Comparison of ENCODE assay signal across 36 cellular contexts in genomic region chr1:34606504-34606903, GRCh38.
"Had no signal": no experiment of that assay in that cellular context is flagged by ENCODE, and none has a peak within 500 bp of the region (broad histone marks: within the 10 kb centered on the region; RNA-seq: fewer than 3 reads in every experiment).

No MANE protein-coding gene starts in this region.

- DNase-seq: Karpas-422, Kasumi-1, MG63, MM.1S, MV-4-11, NCI-H1048, NCI-H1092, NCI-H1092 treated with DMSO at 0.1 percent for 48 hours, NCI-H1105, NCI-H1105 treated with DMSO at 0.1 percent for 48 hours, NCI-H1417, NCI-H1417 treated with DMSO at 0.1 percent for 48 hours, NCI-H1436, NCI-H1436 treated with DMSO at 0.1 percent for 48 hours, NCI-H146, NCI-H1694, NCI-H1694 treated with DMSO at 0.1 percent for 48 hours, NCI-H187, NCI-H187 treated with DMSO at 0.1 percent for 48 hours, NCI-H1930, NCI-H2029, NCI-H2029 treated with DMSO at 0.1 percent for 48 hours, NCI-H2081, NCI-H2081 treated with DMSO at 0.1 percent for 48 hours, NCI-H2107, NCI-H2171, NCI-H2171 treated with DMSO at 0.1 percent for 48 hours, NCI-H2227 treated with DMSO at 0.1 percent for 48 hours, NCI-H226, NCI-H345, NCI-H446, NCI-H446 treated with DMSO at 0.1 percent for 48 hours, NCI-H510A, NCI-H510A treated with DMSO at 0.1 percent for 48 hours, NCI-H524, NCI-H524 treated with DMSO at 0.1 percent for 48 hours had no signal

- H3K36me3 ChIP-seq: MG63 had no signal

- H3K4me3 ChIP-seq: MG63 had no signal

- H3K9me3 ChIP-seq: MG63 had no signal
